1 cellular context compared by ENCODE assay signal in the genomic region with DNA sequence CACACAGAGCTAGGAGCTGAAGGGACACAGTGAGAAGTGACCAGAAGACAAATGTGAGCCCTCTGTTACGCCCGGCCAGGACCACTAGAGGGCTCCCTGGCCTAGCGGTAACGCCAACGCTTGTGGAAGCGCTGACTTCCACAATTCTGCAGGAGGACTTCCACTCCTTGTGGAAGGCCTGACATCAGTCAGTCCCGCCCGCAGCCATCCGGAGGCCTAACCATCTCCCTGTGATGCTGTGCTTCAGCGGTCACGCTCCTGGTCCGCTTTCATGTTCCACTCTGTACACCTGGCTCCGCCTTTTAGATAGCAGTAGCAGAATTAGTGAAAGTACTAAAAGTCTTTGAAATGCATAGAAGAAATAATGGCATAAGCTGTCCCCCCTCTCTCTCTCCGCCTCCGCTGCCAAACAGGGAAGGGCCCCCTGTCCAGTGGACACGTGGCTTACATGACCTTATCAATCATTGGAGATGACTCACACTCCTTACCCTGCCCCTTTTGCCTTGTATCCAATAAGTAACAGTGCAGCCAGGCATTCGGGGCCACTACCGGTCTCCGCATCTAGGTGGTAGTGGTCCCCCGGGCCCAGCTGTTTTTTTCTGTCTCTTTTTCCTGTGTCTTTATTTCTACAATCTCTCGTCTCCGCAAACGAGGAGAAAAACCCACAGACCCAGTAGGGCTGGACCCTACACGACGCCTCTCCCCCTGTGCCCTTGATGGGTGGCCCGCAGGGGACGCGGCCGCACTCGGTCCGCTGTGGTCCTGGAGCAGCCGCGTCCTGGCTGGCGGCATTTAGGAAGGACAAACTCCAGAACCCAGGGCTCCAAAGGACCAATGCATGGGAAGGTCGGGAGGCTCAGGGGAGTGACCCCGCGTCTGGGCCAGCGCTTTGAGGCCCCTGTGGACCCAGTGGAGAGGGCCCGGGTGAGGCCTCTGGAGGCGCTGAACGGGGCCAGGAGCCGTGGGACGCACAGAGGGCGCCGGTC.
A peak's percentile ranks its signal among the peaks of the same experiment; 100 is the strongest.
TF ChIP-seq lines count a peak whose summit lies in the region.

No MANE protein-coding gene starts in this region.

TF ChIP-seq in HEK293, 187 proteins besides CTCF, POLR2A, EP300 and RAD21 (continued from another document and continues in another):
- peak; percentile 52; the same call in 1 of the 2 replicates for TF ChIP-seq SP7 (tag by site-specific recombination; IDR thresholded peaks at IDR 0.05)
- no peak for TF ChIP-seq ZNF670 (tag by site-specific recombination; IDR thresholded peaks at IDR 0.05; ENCODE audit: low read depth)
- TF ChIP-seq, protein P1, sequence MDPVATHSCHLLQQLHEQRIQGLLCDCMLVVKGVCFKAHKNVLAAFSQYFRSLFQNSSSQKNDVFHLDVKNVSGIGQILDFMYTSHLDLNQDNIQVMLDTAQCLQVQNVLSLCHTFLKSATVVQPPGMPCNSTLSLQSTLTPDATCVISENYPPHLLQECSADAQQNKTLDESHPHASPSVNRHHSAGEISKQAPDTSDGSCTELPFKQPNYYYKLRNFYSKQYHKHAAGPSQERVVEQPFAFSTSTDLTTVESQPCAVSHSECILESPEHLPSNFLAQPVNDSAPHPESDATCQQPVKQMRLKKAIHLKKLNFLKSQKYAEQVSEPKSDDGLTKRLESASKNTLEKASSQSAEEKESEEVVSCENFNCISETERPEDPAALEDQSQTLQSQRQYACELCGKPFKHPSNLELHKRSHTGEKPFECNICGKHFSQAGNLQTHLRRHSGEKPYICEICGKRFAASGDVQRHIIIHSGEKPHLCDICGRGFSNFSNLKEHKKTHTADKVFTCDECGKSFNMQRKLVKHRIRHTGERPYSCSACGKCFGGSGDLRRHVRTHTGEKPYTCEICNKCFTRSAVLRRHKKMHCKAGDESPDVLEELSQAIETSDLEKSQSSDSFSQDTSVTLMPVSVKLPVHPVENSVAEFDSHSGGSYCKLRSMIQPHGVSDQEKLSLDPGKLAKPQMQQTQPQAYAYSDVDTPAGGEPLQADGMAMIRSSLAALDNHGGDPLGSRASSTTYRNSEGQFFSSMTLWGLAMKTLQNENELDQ (tag by site-specific recombination; IDR thresholded peaks at IDR 0.05; ENCODE audit: low read depth), result no peak
- no peak for TF ChIP-seq ZNF488 (tag by site-specific recombination; IDR thresholded peaks at IDR 0.05)
- TF ChIP-seq REPIN1 (tag by site-specific recombination; IDR thresholded peaks at IDR 0.05; ENCODE audit: low read depth), result no peak
- no peak for TF ChIP-seq ZFP69B (tag by site-specific recombination; IDR thresholded peaks at IDR 0.05)
- no peak for TF ChIP-seq BCL11A (tag by site-specific recombination; IDR thresholded peaks at IDR 0.05; ENCODE audit: low read depth)
- TF ChIP-seq ZNF677 (tag by site-specific recombination; IDR thresholded peaks at IDR 0.05), result no peak
- TF ChIP-seq ZNF324 (tag by site-specific recombination; IDR thresholded peaks at IDR 0.05), result no peak
- no peak for TF ChIP-seq PRDM4 (tag by site-specific recombination; IDR thresholded peaks at IDR 0.05)
- TF ChIP-seq ZNF155 (tag by site-specific recombination; IDR thresholded peaks at IDR 0.05), result no peak
- TF ChIP-seq ZNF692 (tag by site-specific recombination; IDR thresholded peaks at IDR 0.05), result 0 out of 2 replicates have a peak, but pooled peaks have one; percentile 42
- TF ChIP-seq, protein P2, sequence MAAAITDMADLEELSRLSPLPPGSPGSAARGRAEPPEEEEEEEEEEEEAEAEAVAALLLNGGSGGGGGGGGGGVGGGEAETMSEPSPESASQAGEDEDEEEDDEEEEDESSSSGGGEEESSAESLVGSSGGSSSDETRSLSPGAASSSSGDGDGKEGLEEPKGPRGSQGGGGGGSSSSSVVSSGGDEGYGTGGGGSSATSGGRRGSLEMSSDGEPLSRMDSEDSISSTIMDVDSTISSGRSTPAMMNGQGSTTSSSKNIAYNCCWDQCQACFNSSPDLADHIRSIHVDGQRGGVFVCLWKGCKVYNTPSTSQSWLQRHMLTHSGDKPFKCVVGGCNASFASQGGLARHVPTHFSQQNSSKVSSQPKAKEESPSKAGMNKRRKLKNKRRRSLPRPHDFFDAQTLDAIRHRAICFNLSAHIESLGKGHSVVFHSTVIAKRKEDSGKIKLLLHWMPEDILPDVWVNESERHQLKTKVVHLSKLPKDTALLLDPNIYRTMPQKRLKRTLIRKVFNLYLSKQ (tag by site-specific recombination; IDR thresholded peaks at IDR 0.05; ENCODE audit: borderline replicate concordance), result no peak
- no peak for TF ChIP-seq ZIC2 (tag by site-specific recombination; IDR thresholded peaks at IDR 0.05)
- no peak for TF ChIP-seq ZNF19 (tag by site-specific recombination; IDR thresholded peaks at IDR 0.05; ENCODE audit: low read depth)
- no peak for TF ChIP-seq ZNF664 (tag by site-specific recombination; IDR thresholded peaks at IDR 0.05)
- TF ChIP-seq ZNF76 (tag by site-specific recombination; IDR thresholded peaks at IDR 0.05; ENCODE audit: borderline replicate concordance, low read depth), result no peak
- TF ChIP-seq OSR2 (tag by site-specific recombination; IDR thresholded peaks at IDR 0.05), result no peak
- peak; percentile 56; the same call in 1 of the 2 replicates for TF ChIP-seq ZNF561 (tag by site-specific recombination; IDR thresholded peaks at IDR 0.05; ENCODE audit: borderline replicate concordance)
- TF ChIP-seq GLI2 (tag by site-specific recombination; IDR thresholded peaks at IDR 0.05; ENCODE audit: borderline replicate concordance, low read depth), result no peak
- TF ChIP-seq, protein P3, sequence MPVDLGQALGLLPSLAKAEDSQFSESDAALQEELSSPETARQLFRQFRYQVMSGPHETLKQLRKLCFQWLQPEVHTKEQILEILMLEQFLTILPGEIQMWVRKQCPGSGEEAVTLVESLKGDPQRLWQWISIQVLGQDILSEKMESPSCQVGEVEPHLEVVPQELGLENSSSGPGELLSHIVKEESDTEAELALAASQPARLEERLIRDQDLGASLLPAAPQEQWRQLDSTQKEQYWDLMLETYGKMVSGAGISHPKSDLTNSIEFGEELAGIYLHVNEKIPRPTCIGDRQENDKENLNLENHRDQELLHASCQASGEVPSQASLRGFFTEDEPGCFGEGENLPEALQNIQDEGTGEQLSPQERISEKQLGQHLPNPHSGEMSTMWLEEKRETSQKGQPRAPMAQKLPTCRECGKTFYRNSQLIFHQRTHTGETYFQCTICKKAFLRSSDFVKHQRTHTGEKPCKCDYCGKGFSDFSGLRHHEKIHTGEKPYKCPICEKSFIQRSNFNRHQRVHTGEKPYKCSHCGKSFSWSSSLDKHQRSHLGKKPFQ (tag by site-specific recombination; IDR thresholded peaks at IDR 0.05), result no peak
- peak; percentile 48; the same call in 1 of the 2 replicates for TF ChIP-seq ZNF394 (tag by site-specific recombination; IDR thresholded peaks at IDR 0.05; ENCODE audit: borderline replicate concordance)
- TF ChIP-seq ZNF133 (tag by site-specific recombination; IDR thresholded peaks at IDR 0.05), result no peak
- TF ChIP-seq ZNF398 (tag by site-specific recombination; IDR thresholded peaks at IDR 0.05), result no peak
- no peak; the same call in 1 of the 2 replicates for TF ChIP-seq SP3 (tag by site-specific recombination; IDR thresholded peaks at IDR 0.05)
- no peak for TF ChIP-seq ZNF501 (tag by site-specific recombination; IDR thresholded peaks at IDR 0.05)
- TF ChIP-seq HIC1 (tag by site-specific recombination; IDR thresholded peaks at IDR 0.05), result no peak
- peak; percentile 86 for TF ChIP-seq ZNF600 (tag by site-specific recombination; IDR thresholded peaks at IDR 0.05)
- TF ChIP-seq ZNF121 (tag by site-specific recombination; IDR thresholded peaks at IDR 0.05), result no peak
- no peak for TF ChIP-seq ZNF37A (tag by site-specific recombination; IDR thresholded peaks at IDR 0.05)
- peak; percentile 79 for TF ChIP-seq PRDM10 (tag by site-specific recombination; IDR thresholded peaks at IDR 0.05)
- no peak for TF ChIP-seq ZBTB48 (tag by site-specific recombination; IDR thresholded peaks at IDR 0.05)
